8 cellular contexts compared by ENCODE assay signal in genomic region chr6:11964101-11964500, GRCh38.
"Had no signal": no experiment of that assay in that cellular context is flagged by ENCODE, and none has a peak within 500 bp of the region (broad histone marks: within the 10 kb centered on the region; RNA-seq: fewer than 3 reads in every experiment).

No MANE protein-coding gene starts in this region.

- H3K9ac ChIP-seq: KMS-11 had no signal

- DNase-seq: IMR-90, KBM-7, KG1 had no signal

- H3K27ac ChIP-seq: HL-60, KMS-11 had no signal

- H3K4me2 ChIP-seq: KMS-11 had no signal

- H3K27me3 Mint-ChIP-seq: IgD-negative memory B cell had no signal

- FAIRE-seq: HepG2, HTR-8/SVneo had no signal

- H3K36me3 Mint-ChIP-seq: IgD-negative memory B cell had no signal

- H3K4me3 Mint-ChIP-seq: IgD-negative memory B cell had no signal

- ATAC-seq: HepG2 had no signal

- H3K9me3 Mint-ChIP-seq: IgD-negative memory B cell had no signal
